ENCODE assay signal across 27 cellular contexts in genomic region chr2:96685285-96685591, GRCh38. TPM values are rescaled to one million over a fixed set of nuclear protein-coding genes. Genes with fewer than 3 reads are reported as not detected.
DNase-seq lines count a peak whose midpoint lies in the region; TF ChIP-seq lines count a peak whose summit lies in the region.
"Had no signal": no experiment of that assay in that cellular context is flagged by ENCODE, and none has a peak within 500 bp of the region (broad histone marks: within the 10 kb centered on the region; RNA-seq: fewer than 3 reads in every experiment).

No MANE protein-coding gene starts in this region.

- H3K4me1 ChIP-seq in cardiac muscle cell (ENCODE audit: low read depth): peaks cover 14% of the 10 kb centered on the region
- peaks cover 0 to 17% of the 10 kb centered on the region in 2 experiments; a peak in 1 of 4 replicates for H3K4me1 ChIP-seq in SK-N-SH (ENCODE audit: control insufficient read depth in 1 of 2, insufficient read depth in 2 of 2, low read depth in 1 of 2, low read length in 1 of 2)
- peaks cover 20% of the 10 kb centered on the region for H3K4me1 ChIP-seq in hepatocyte (ENCODE audit: insufficient read depth)
- H3K4me1 ChIP-seq: psoas muscle, suprapubic skin had no signal

- intact Hi-C loops in cardiac septum (cut with DNase I): no loop called here

- no peaks in the 10 kb centered on the region for H3K36me3 ChIP-seq in cardiac muscle cell
- H3K36me3 ChIP-seq in SK-N-SH (replicated peaks in 1 of 2; ENCODE audit: control insufficient read depth in 1 of 2, insufficient read depth in 2 of 2, low read length in 1 of 2): no peaks in the 10 kb centered on the region
- H3K36me3 ChIP-seq in hepatocyte (replicated peaks; ENCODE audit: insufficient read depth, low read depth): no peaks in the 10 kb centered on the region
- H3K36me3 ChIP-seq: neural progenitor cell, suprapubic skin, vagina had no signal

- H3K9me2 ChIP-seq in SK-N-SH (no peaks in the 10 kb centered on the region), hepatocyte (replicated peaks; ENCODE audit: insufficient read depth) (no peaks in the 10 kb centered on the region)

- H3K4me2 ChIP-seq in SK-N-SH (no peak overlapping the region), hepatocyte (peak overlapping the region; percentile 13)
- H3K4me2 ChIP-seq: neural progenitor cell had no signal

- H3F3A ChIP-seq in SK-N-SH (replicated peaks; ENCODE audit: insufficient read depth): no peaks in the 10 kb centered on the region

- 42% methylated on average over 4 of the region's 10 CpGs for WGBS in SK-N-SH (ENCODE audit: low lambda C conversion rate)
- 78% methylated on average over 6 of the region's 10 CpGs for WGBS in hepatocyte (ENCODE audit: low lambda C conversion rate, missing lambda C conversion rate)

- H4K20me1 ChIP-seq in SK-N-SH (ENCODE audit: insufficient read depth): no peaks in the 10 kb centered on the region
- no peaks in the 10 kb centered on the region for H4K20me1 ChIP-seq in hepatocyte (ENCODE audit: insufficient read depth, poor library complexity, severe bottlenecking)

- DNase-seq in cardiac muscle cell (ENCODE audit: low read depth in 1 of 2, low spot score in 1 of 2) (peak; percentile 29 to 47), cardiac septum (ENCODE audit: low spot score) (no peak), SK-N-SH (peak; percentile 74), hepatocyte (ENCODE audit: low spot score) (no peak), cortex of kidney (lab: John Stamatoyannopoulos, UW) (no peak), mesenteric fat pad (ENCODE audit: low spot score) (no peak), H4 (ENCODE audit: low spot score) (no peak)
- DNase-seq: activated CD4-positive, alpha-beta memory T cell treated with anti-CD3 and anti-CD28 coated beads, Interleukin-2, amount 10 ng/mL, durations not matched to agents 7 days and 5 days; activated effector memory CD4-positive, alpha-beta T cell treated with anti-CD3 and anti-CD28 coated beads, Interleukin-2, amount 50 U/mL, for 16 hours; activated naive CD8-positive, alpha-beta T cell treated with anti-CD3 and anti-CD28 coated beads, Interleukin-2, amount 50 U/mL, for 24 hours; CD4-positive, alpha-beta memory T cell; DMS53; HCEC 1CT; head of caudate nucleus; Karpas-422; mucosa of descending colon; NCI-H1930; NCI-H510A treated with DMSO at 0.1 percent for 48 hours; psoas muscle; small intestine; stimulated activated CD4-positive, alpha-beta T cell treated with anti-CD3 and anti-CD28 coated beads, Interleukin-2, amount 100 ng/mL, for 24 hours; SW 1271 had no signal

- CTCF ChIA-PET in SK-N-SH (lab: Yijun Ruan, JAX): interaction anchor here (1.2 kb wide), 1 partner anchor 10 kb away, joined by 4 read pairs; no protein-coding TSS in a partner anchor

- H3K9ac ChIP-seq in SK-N-SH: no peak overlapping the region
- H3K9ac ChIP-seq: neural progenitor cell had no signal

- H2AFZ ChIP-seq in SK-N-SH (ENCODE audit: low read depth) (no peak overlapping the region), hepatocyte (no peak overlapping the region)
- H2AFZ ChIP-seq: neural progenitor cell had no signal

- no peaks in the 10 kb centered on the region for H3K9me3 ChIP-seq in cardiac muscle cell (ENCODE audit: low read depth)
- H3K9me3 ChIP-seq in SK-N-SH: no peaks in the 10 kb centered on the region
- no peaks in the 10 kb centered on the region for H3K9me3 ChIP-seq in hepatocyte (ENCODE audit: low read depth)
- H3K9me3 ChIP-seq: mucosa of descending colon, psoas muscle, suprapubic skin, vagina had no signal

- no peak for TF ChIP-seq EP300 in SK-N-SH (IDR thresholded peaks at IDR 0.05; ENCODE audit: borderline replicate concordance in 1 of 2, low read depth in 1 of 2, low read length in 1 of 2)

- TF ChIP-seq RAD21 in SK-N-SH (IDR thresholded peaks at IDR 0.05; ENCODE audit: low read length): no peak

- TF ChIP-seq CTCF in cardiac muscle cell (IDR thresholded peaks at IDR 0.05; ENCODE audit: low read depth, low read length) (no peak), SK-N-SH (IDR thresholded peaks at IDR 0.05) (no peak), hepatocyte (IDR thresholded peaks at IDR 0.05; ENCODE audit: poor library complexity) (no peak)

- H3K27ac ChIP-seq in cardiac muscle cell (peak overlapping the region; percentile 32), SK-N-SH (ENCODE audit: low read depth in 2 of 2, low read length in 1 of 2) (peak overlapping the region in 1 of 2 experiments; percentile 50; a peak in 1 of 4 replicates), hepatocyte (no peak overlapping the region)
- H3K27ac ChIP-seq: neural progenitor cell, psoas muscle, suprapubic skin, vagina had no signal

- H3K4me3 ChIP-seq in cardiac muscle cell (no peak overlapping the region), SK-N-SH (ENCODE audit: low read depth in 2 of 2, low read length in 1 of 2) (no peak overlapping the region), hepatocyte (no peak overlapping the region)
- H3K4me3 ChIP-seq: GM12878, mucosa of descending colon, neural progenitor cell, psoas muscle, suprapubic skin, vagina had no signal

- H3K79me2 ChIP-seq in SK-N-SH (ENCODE audit: insufficient read depth): no peaks in the 10 kb centered on the region
- no peaks in the 10 kb centered on the region for H3K79me2 ChIP-seq in hepatocyte

- POLR2A ChIA-PET in SK-N-SH (lab: Yijun Ruan, JAX): no interaction called here

- no peaks in the 10 kb centered on the region for H3K27me3 ChIP-seq in cardiac muscle cell
- H3K27me3 ChIP-seq in SK-N-SH (ENCODE audit: insufficient read depth): no peaks in the 10 kb centered on the region
- no peaks in the 10 kb centered on the region for H3K27me3 ChIP-seq in hepatocyte
- H3K27me3 ChIP-seq: neural progenitor cell, vagina had no signal

TF ChIP-seq in SK-N-SH, 30 proteins besides CTCF, POLR2A, EP300 and RAD21:
- no peak for TF ChIP-seq MXI1 (IDR thresholded peaks at IDR 0.05; ENCODE audit: low read depth, low read length)

RNA-seq across cellular contexts. Expression of gene FER1L5, which starts 42.7 kb away (rescaled TPM):
- total RNA-seq in cardiac muscle cell (0.63 and 2.1 TPM in 2 replicates), cardiac septum (0.08 TPM), hepatocyte (0.10 and 0.28 TPM in 2 replicates), mesenteric fat pad (0.06 TPM)
- polyA plus RNA-seq in cardiac muscle cell (1.9 and 2.6 TPM in 2 replicates), SK-N-SH (2012; rRNA removed) (0.02 TPM in 1 of 2 replicates, not detected in the other), hepatocyte (0.21 and 0.33 TPM in 2 replicates)
- polyA plus RNA-seq in SK-N-SH (2012; cell fraction: cytosol; rRNA removed): 0.01 TPM in 1 of 2 replicates, not detected in the other
- 0.02 and 0.06 TPM in 2 replicates for polyA plus RNA-seq in SK-N-SH (2012; cell fraction: nucleus; rRNA removed)
- total RNA-seq in H4 (2014; rRNA removed; shearing (Covaris generic)): not detected in 2 replicates
- total RNA-seq: activated CD4-positive, alpha-beta memory T cell treated with anti-CD3 and anti-CD28 coated beads, Interleukin-2, amount 10 ng/mL, durations not matched to agents 7 days and 5 days; CD4-positive, alpha-beta memory T cell; GM12878; HT1080; psoas muscle; suprapubic skin had no signal
- polyA plus RNA-seq: CD4-positive, alpha-beta memory T cell; GM12878 had no signal

RNA-seq across cellular contexts. Expression of gene KANSL3, which starts 47.1 kb away (rescaled TPM):
- total RNA-seq in cardiac muscle cell (56.8 and 59.2 TPM in 2 replicates), cardiac septum (35.3 TPM), hepatocyte (26.7 and 27.7 TPM in 2 replicates), mesenteric fat pad (37.6 TPM)
- polyA plus RNA-seq in cardiac muscle cell (40.4 and 41.9 TPM in 2 replicates), SK-N-SH (2012; rRNA removed) (10.1 and 10.7 TPM in 2 replicates), hepatocyte (18.4 and 20.4 TPM in 2 replicates)
- polyA plus RNA-seq in SK-N-SH (2012; cell fraction: cytosol; rRNA removed): 7.6 and 9.2 TPM in 2 replicates
- polyA plus RNA-seq in SK-N-SH (2012; cell fraction: nucleus; rRNA removed): 34.3 and 42.0 TPM in 2 replicates
- total RNA-seq in H4 (2014; rRNA removed; shearing (Covaris generic)): 27.4 and 31.8 TPM in 2 replicates

RNA-seq across cellular contexts. Expression of gene LMAN2L, which starts 54.6 kb away (rescaled TPM):
- 28.8 and 34.7 TPM in 2 replicates for total RNA-seq in cardiac muscle cell
- polyA plus RNA-seq in cardiac muscle cell: 51.4 and 64.3 TPM in 2 replicates
- 17.0 TPM for total RNA-seq in cardiac septum
- 17.7 and 21.9 TPM in 2 replicates for polyA plus RNA-seq in SK-N-SH (2012; rRNA removed)
- 15.2 and 18.0 TPM in 2 replicates for polyA plus RNA-seq in SK-N-SH (2012; cell fraction: cytosol; rRNA removed)
- 10.8 and 21.8 TPM in 2 replicates for polyA plus RNA-seq in SK-N-SH (2012; cell fraction: nucleus; rRNA removed)
- 35.6 and 44.4 TPM in 2 replicates for total RNA-seq in hepatocyte
- 44.6 and 46.7 TPM in 2 replicates for polyA plus RNA-seq in hepatocyte
- total RNA-seq in mesenteric fat pad: 10.2 TPM
- total RNA-seq in H4 (2014; rRNA removed; shearing (Covaris generic)): 35.5 and 38.2 TPM in 2 replicates

Comparison
In these comparisons a context has a peak if more than half of its experiments do, and no peak if none do; other contexts are left out.
1. DNase-seq: peak in cardiac muscle cell (2 of 2) and SK-N-SH (single experiment); none in cardiac septum (single experiment), hepatocyte (single experiment), cortex of kidney (single experiment), mesenteric fat pad (single experiment) and H4 (single experiment).